In the genomic region with DNA sequence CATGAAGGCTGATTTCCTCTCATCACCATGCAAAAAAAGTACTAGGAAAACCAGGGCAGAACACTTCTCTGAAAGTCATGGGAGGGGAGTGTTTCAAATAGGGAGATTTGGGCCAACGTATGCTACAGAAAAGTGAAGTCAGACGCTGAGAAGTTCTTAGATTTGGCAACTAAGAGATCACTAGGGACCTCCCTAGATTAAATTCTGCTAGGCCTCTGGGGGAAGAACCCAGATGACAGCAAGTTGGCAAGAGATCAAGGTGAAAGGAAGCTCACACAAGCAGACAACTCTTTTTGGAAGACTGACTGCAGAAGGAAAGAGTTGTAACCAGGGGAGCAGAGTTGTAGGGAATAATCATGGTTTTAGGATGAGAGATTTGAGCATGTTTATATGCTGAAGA, we compare ENCODE assay signal across 32 cellular contexts. TPM values are rescaled to one million over a fixed set of nuclear protein-coding genes. Genes with fewer than 3 reads are reported as not detected.
"Had no signal": no experiment of that assay in that cellular context is flagged by ENCODE, and none has a peak within 500 bp of the region (broad histone marks: within the 10 kb centered on the region; RNA-seq: fewer than 3 reads in every experiment).

No MANE protein-coding gene starts in this region.

- H3K36me3 ChIP-seq: adrenal gland, heart right ventricle, left lung, lower lobe of right lung, pancreas, prostate gland, sigmoid colon, thoracic aorta, uterus had no signal

- H3K9me3 ChIP-seq: pancreas, prostate gland, uterus had no signal

- H3K27ac ChIP-seq: adrenal gland, heart right ventricle, left lung, lower lobe of right lung, pancreas, prostate gland, sigmoid colon, thoracic aorta, uterus had no signal

- H3K4me3 ChIP-seq: adrenal gland, heart right ventricle, left lung, lower lobe of right lung, pancreas, prostate gland, sigmoid colon, thoracic aorta, uterus had no signal

- DNase-seq: activated CD4-positive, alpha-beta T cell treated with anti-CD3 and anti-CD28 coated beads for 48 hours; activated CD4-positive, alpha-beta T cell treated with anti-CD3 and anti-CD28 coated beads, Interleukin-2, amount 50 U/mL, for 48 hours; activated CD8-positive, alpha-beta memory T cell treated with anti-CD3 and anti-CD28 coated beads, Interleukin-2, amount 50 U/mL, for 4 hours; activated effector memory CD4-positive, alpha-beta T cell treated with anti-CD3 and anti-CD28 coated beads, Interleukin-2, amount 50 U/mL, for 16 hours; activated naive CD4-positive, alpha-beta T cell treated with anti-CD3 and anti-CD28 coated beads for 36 hours; activated naive CD8-positive, alpha-beta T cell treated with anti-CD3 and anti-CD28 coated beads for 36 hours; activated T-cell treated with anti-CD3 and anti-CD28 coated beads, Interleukin-2, amount 50 U/mL, for 1 hour; adrenal gland; aorta; foreskin fibroblast; heart right ventricle; kidney glomerular epithelial cell; left lung; lower lobe of right lung; mesendoderm; nucleus accumbens; pancreas; retina; sigmoid colon; small intestine; stimulated activated CD4-positive, alpha-beta T cell treated with anti-CD3 and anti-CD28 coated beads, Interleukin-4, amount 100 ng/mL, for 24 hours; T1000; uterus had no signal

- H3K4me3 Mint-ChIP-seq: activated naive CD4-positive, alpha-beta T cell treated with anti-CD3 and anti-CD28 coated beads for 36 hours; activated naive CD8-positive, alpha-beta T cell treated with anti-CD3 and anti-CD28 coated beads for 36 hours; activated T-helper 1 cell treated with anti-CD3 and anti-CD28 coated beads, Interleukin-12 subunit alpha, Interleukin-12 subunit beta, Interleukin-2, Interleukin-4 antibody, amounts not matched to agents 30 ng/mL and 10 ng/mL and 1 ng/mL, durations not matched to agents 14 hours and 24 hours and 36 hours; brain; stimulated activated effector memory CD8-positive, alpha-beta T cell treated with anti-CD3 and anti-CD28 coated beads, Interleukin-12 subunit alpha, Interleukin-12 subunit beta, amount 100 ng/mL, for 72 hours; stimulated activated naive CD8-positive, alpha-beta T cell treated with anti-CD3 and anti-CD28 coated beads, Interleukin-15, Interleukin-2, amounts not matched to agents 100 ng/mL and 50 ng/mL, for 24 hours; T-helper 1 cell treated with Interleukin-12 subunit alpha and Interleukin-12 subunit beta and Interleukin-4 antibody, amounts not matched to agents 30 μg/mL and 1 μg/mL, for 36 hours; type B pancreatic cell had no signal

- H3K36me3 Mint-ChIP-seq: activated naive CD8-positive, alpha-beta T cell treated with anti-CD3 and anti-CD28 coated beads for 36 hours; stimulated activated effector memory CD8-positive, alpha-beta T cell treated with anti-CD3 and anti-CD28 coated beads, Interleukin-12 subunit alpha, Interleukin-12 subunit beta, amount 100 ng/mL, for 72 hours had no signal

- H3K4me1 ChIP-seq: adrenal gland, heart right ventricle, left lung, lower lobe of right lung, pancreas, prostate gland, sigmoid colon, uterus had no signal

- H3K27me3 ChIP-seq: adrenal gland, pancreas, uterus had no signal

- H3K27ac Mint-ChIP-seq: activated naive CD4-positive, alpha-beta T cell treated with anti-CD3 and anti-CD28 coated beads for 36 hours; activated naive CD8-positive, alpha-beta T cell treated with anti-CD3 and anti-CD28 coated beads for 36 hours; activated T-helper 1 cell treated with anti-CD3 and anti-CD28 coated beads, Interleukin-12 subunit alpha, Interleukin-12 subunit beta, Interleukin-2, Interleukin-4 antibody, amounts not matched to agents 30 ng/mL and 10 ng/mL and 1 ng/mL, durations not matched to agents 14 hours and 24 hours and 36 hours; stimulated activated effector memory CD8-positive, alpha-beta T cell treated with anti-CD3 and anti-CD28 coated beads, Interleukin-12 subunit alpha, Interleukin-12 subunit beta, amount 100 ng/mL, for 72 hours; stimulated activated naive CD8-positive, alpha-beta T cell treated with anti-CD3 and anti-CD28 coated beads, Interleukin-15, Interleukin-2, amounts not matched to agents 100 ng/mL and 50 ng/mL, for 24 hours; T-helper 1 cell treated with Interleukin-12 subunit alpha and Interleukin-12 subunit beta and Interleukin-4 antibody, amounts not matched to agents 30 μg/mL and 1 μg/mL, for 36 hours; type B pancreatic cell had no signal

- H3K4me1 Mint-ChIP-seq: activated naive CD8-positive, alpha-beta T cell treated with anti-CD3 and anti-CD28 coated beads for 36 hours; stimulated activated effector memory CD8-positive, alpha-beta T cell treated with anti-CD3 and anti-CD28 coated beads, Interleukin-12 subunit alpha, Interleukin-12 subunit beta, amount 100 ng/mL, for 72 hours had no signal

RNA-seq across cellular contexts. Expression of gene IQSEC3, which starts 20.7 kb away (rescaled TPM):
- total RNA-seq: endothelial cell of umbilical vein had no signal
